29 cellular contexts compared by ENCODE assay signal in genomic region chr7:82953324-82954027, GRCh38.
"Had no signal": no experiment of that assay in that cellular context is flagged by ENCODE, and none has a peak within 500 bp of the region (broad histone marks: within the 10 kb centered on the region; RNA-seq: fewer than 3 reads in every experiment).

No MANE protein-coding gene starts in this region.

- H3K4me3 ChIP-seq: heart left ventricle, left ventricle myocardium inferior, lung, pancreas, prostate gland, sigmoid colon, smooth muscle cell, stomach, testis, thyroid gland, transverse colon, upper lobe of left lung had no signal

- FAIRE-seq: islet of Langerhans, kidney, pancreas had no signal

- H3K4me1 ChIP-seq: heart left ventricle, left ventricle myocardium inferior, pancreas, prostate gland, sigmoid colon, stomach, testis, thyroid gland, transverse colon, upper lobe of left lung had no signal

- H3K27ac ChIP-seq: heart left ventricle, left ventricle myocardium inferior, pancreas, prostate gland, sigmoid colon, stomach, testis, thyroid gland, transverse colon, upper lobe of left lung had no signal

- H3K27ac Mint-ChIP-seq: immature natural killer cell; mesothelial cell of epicardium; naive thymus-derived CD4-positive, alpha-beta T cell; natural killer cell treated with Interleukin-12 subunit alpha and Interleukin-12 subunit beta and Interleukin-15 and Interleukin-18, amount 100 ng/mL, for 72 hours; stimulated activated memory B cell treated with anti-CD40 and anti-IgM and Interleukin-4, amounts not matched to agents 10 μg/mL and 1 μg/mL and 100 μg/mL, for 72 hours had no signal

- H3K9me3 ChIP-seq: left ventricle myocardium inferior, pancreas, prostate gland, testis, thyroid gland, transverse colon, upper lobe of left lung had no signal

- H3K4me1 Mint-ChIP-seq: immature natural killer cell; mesothelial cell of epicardium; naive thymus-derived CD4-positive, alpha-beta T cell; stimulated activated memory B cell treated with anti-CD40 and anti-IgM and Interleukin-4, amounts not matched to agents 10 μg/mL and 1 μg/mL and 100 μg/mL, for 72 hours had no signal

- H3K36me3 Mint-ChIP-seq: mesothelial cell of epicardium; stimulated activated memory B cell treated with anti-CD40 and anti-IgM and Interleukin-4, amounts not matched to agents 10 μg/mL and 1 μg/mL and 100 μg/mL, for 72 hours had no signal

- ATAC-seq: heart left ventricle; naive thymus-derived CD4-positive, alpha-beta T cell; natural killer cell treated with Interleukin-12 subunit alpha and Interleukin-12 subunit beta and Interleukin-15 and Interleukin-18, amount 100 ng/mL, for 72 hours; pancreas; right cardiac atrium; stimulated activated memory B cell treated with anti-CD40 and anti-IgM and Interleukin-4, amounts not matched to agents 10 μg/mL and 1 μg/mL and 100 μg/mL, for 72 hours; stimulated activated naive CD8-positive, alpha-beta T cell treated with anti-CD3 and anti-CD28 coated beads, Interleukin-15, Interleukin-2, amounts not matched to agents 100 U/mL and 50 U/mL, for 24 hours had no signal

- H3K4me3 Mint-ChIP-seq: immature natural killer cell; mesothelial cell of epicardium; naive thymus-derived CD4-positive, alpha-beta T cell; natural killer cell treated with Interleukin-12 subunit alpha and Interleukin-12 subunit beta and Interleukin-15 and Interleukin-18, amount 100 ng/mL, for 72 hours; stimulated activated memory B cell treated with anti-CD40 and anti-IgM and Interleukin-4, amounts not matched to agents 10 μg/mL and 1 μg/mL and 100 μg/mL, for 72 hours had no signal

- H3K27me3 ChIP-seq: heart left ventricle, pancreas, sigmoid colon, stomach, testis, thyroid gland, transverse colon, upper lobe of left lung had no signal

- H3K27me3 Mint-ChIP-seq: naive thymus-derived CD4-positive, alpha-beta T cell; natural killer cell treated with Interleukin-12 subunit alpha and Interleukin-12 subunit beta and Interleukin-15 and Interleukin-18, amount 100 ng/mL, for 72 hours; stimulated activated memory B cell treated with anti-CD40 and anti-IgM and Interleukin-4, amounts not matched to agents 10 μg/mL and 1 μg/mL and 100 μg/mL, for 72 hours had no signal

- H3K36me3 ChIP-seq: heart left ventricle, left ventricle myocardium inferior, pancreas, prostate gland, sigmoid colon, stomach, thyroid gland, transverse colon, upper lobe of left lung had no signal

- DNase-seq: heart left ventricle; hypothalamus; immature natural killer cell; kidney; left ventricle myocardium inferior; mesendoderm; naive thymus-derived CD4-positive, alpha-beta T cell; pancreas; posterior cingulate gyrus; retina; right cardiac atrium; sigmoid colon; stimulated activated CD4-positive, alpha-beta T cell treated with anti-CD3 and anti-CD28 coated beads, Interleukin-1b, Interleukin-23, amount 100 ng/mL, for 48 hours; stimulated activated CD4-positive, alpha-beta T cell treated with anti-CD3 and anti-CD28 coated beads, Interleukin-2, amount 100 ng/mL, for 48 hours; stimulated activated CD4-positive, alpha-beta T cell treated with anti-CD3 and anti-CD28 coated beads, Interleukin-4, amount 100 ng/mL, for 4 hours; stimulated activated CD8-positive, alpha-beta memory T cell treated with anti-CD3 and anti-CD28 coated beads, Interleukin-4, amount 100 ng/mL, for 48 hours; stimulated activated naive CD8-positive, alpha-beta T cell treated with anti-CD3 and anti-CD28 coated beads, Interleukin-15, Interleukin-2, amounts not matched to agents 100 U/mL and 50 U/mL, for 24 hours; stomach; testis; thyroid gland; transverse colon; upper lobe of left lung had no signal

- H3K4me2 ChIP-seq: smooth muscle cell had no signal
